Comparison of ENCODE assay signal across 1 cellular context in genomic region chr15:59687831-59688230, GRCh38.
TF ChIP-seq lines count a peak whose summit lies in the region.

No MANE protein-coding gene starts in this region.

TF ChIP-seq in A549, 52 proteins besides CTCF, POLR2A, EP300 and RAD21 (continued from another document):
- TF ChIP-seq ELK1 (IDR thresholded peaks at IDR 0.05; ENCODE audit: low read depth, low read length): no peak
- no peak for TF ChIP-seq HEYL (CRISPR knock-in tag; IDR thresholded peaks at IDR 0.05)
